23 cellular contexts compared by ENCODE assay signal in genomic region chr22:33891455-33891854, GRCh38.
"Had no signal": no experiment of that assay in that cellular context is flagged by ENCODE, and none has a peak within 500 bp of the region (broad histone marks: within the 10 kb centered on the region; RNA-seq: fewer than 3 reads in every experiment).

No MANE protein-coding gene starts in this region.

- H3K4me3 ChIP-seq: coronary artery, esophagus muscularis mucosa, lung, pancreas, right lobe of liver, thoracic aorta, tibial nerve, upper lobe of left lung had no signal

- H3K27me3 Mint-ChIP-seq: memory B cell; stimulated activated naive B cell treated with anti-CD40 and anti-IgM and Interleukin-4, amounts not matched to agents 10 μg/mL and 1 μg/mL and 100 μg/mL, for 72 hours; stimulated activated naive CD8-positive, alpha-beta T cell treated with anti-CD3 and anti-CD28 coated beads, Interleukin-15, Interleukin-2, amounts not matched to agents 100 ng/mL and 50 ng/mL, for 24 hours had no signal

- H3K9me3 ChIP-seq: esophagus muscularis mucosa, neutrophil, pancreas, right lobe of liver, thoracic aorta, upper lobe of left lung had no signal

- H3K27ac ChIP-seq: coronary artery, esophagus muscularis mucosa, neutrophil, pancreas, right lobe of liver, thoracic aorta, tibial nerve, upper lobe of left lung had no signal

- H3K4me3 Mint-ChIP-seq: memory B cell; natural killer cell treated with Interleukin-12 subunit alpha and Interleukin-12 subunit beta and Interleukin-15 and Interleukin-18, amount 100 ng/mL, for 72 hours; neural crest cell; stimulated activated naive B cell treated with anti-CD40 and anti-IgM and Interleukin-4, amounts not matched to agents 10 μg/mL and 1 μg/mL and 100 μg/mL, for 72 hours; stimulated activated naive CD8-positive, alpha-beta T cell treated with anti-CD3 and anti-CD28 coated beads, Interleukin-15, Interleukin-2, amounts not matched to agents 100 ng/mL and 50 ng/mL, for 24 hours had no signal

- ATAC-seq: left lobe of liver; natural killer cell treated with Interleukin-12 subunit alpha and Interleukin-12 subunit beta and Interleukin-15 and Interleukin-18, amount 100 ng/mL, for 72 hours; pancreas; right lobe of liver; stimulated activated naive B cell treated with anti-CD40 and anti-IgM and Interleukin-4, amounts not matched to agents 10 μg/mL and 1 μg/mL and 100 μg/mL, for 72 hours had no signal

- H3K36me3 Mint-ChIP-seq: natural killer cell treated with Interleukin-12 subunit alpha and Interleukin-12 subunit beta and Interleukin-15 and Interleukin-18, amount 100 ng/mL, for 72 hours had no signal

- DNase-seq: dermis blood vessel endothelial cell; effector memory CD4-positive, alpha-beta T cell; foreskin melanocyte; glutamatergic neuron; naive B cell; pancreas; right lobe of liver; small intestine; stimulated activated CD4-positive, alpha-beta T cell treated with anti-CD3 and anti-CD28 coated beads, Interleukin-15, amount 100 ng/mL, for 24 hours; stimulated activated CD4-positive, alpha-beta T cell treated with anti-CD3 and anti-CD28 coated beads, Interleukin-2, amount 100 ng/mL, for 48 hours; stimulated activated naive B cell treated with anti-CD40 and anti-IgM and Interleukin-4, amounts not matched to agents 10 μg/mL and 1 μg/mL and 100 μg/mL, for 72 hours; upper lobe of left lung had no signal

- H3K9me3 Mint-ChIP-seq: natural killer cell treated with Interleukin-12 subunit alpha and Interleukin-12 subunit beta and Interleukin-15 and Interleukin-18, amount 100 ng/mL, for 72 hours had no signal

- H3K36me3 ChIP-seq: esophagus muscularis mucosa, neutrophil, pancreas, right lobe of liver, thoracic aorta, tibial nerve, upper lobe of left lung had no signal

- H3K27me3 ChIP-seq: esophagus muscularis mucosa, neutrophil, pancreas, right lobe of liver, tibial nerve, upper lobe of left lung had no signal

- H3K27ac Mint-ChIP-seq: memory B cell; natural killer cell treated with Interleukin-12 subunit alpha and Interleukin-12 subunit beta and Interleukin-15 and Interleukin-18, amount 100 ng/mL, for 72 hours; stimulated activated naive CD8-positive, alpha-beta T cell treated with anti-CD3 and anti-CD28 coated beads, Interleukin-15, Interleukin-2, amounts not matched to agents 100 ng/mL and 50 ng/mL, for 24 hours had no signal
